In the genomic region with DNA sequence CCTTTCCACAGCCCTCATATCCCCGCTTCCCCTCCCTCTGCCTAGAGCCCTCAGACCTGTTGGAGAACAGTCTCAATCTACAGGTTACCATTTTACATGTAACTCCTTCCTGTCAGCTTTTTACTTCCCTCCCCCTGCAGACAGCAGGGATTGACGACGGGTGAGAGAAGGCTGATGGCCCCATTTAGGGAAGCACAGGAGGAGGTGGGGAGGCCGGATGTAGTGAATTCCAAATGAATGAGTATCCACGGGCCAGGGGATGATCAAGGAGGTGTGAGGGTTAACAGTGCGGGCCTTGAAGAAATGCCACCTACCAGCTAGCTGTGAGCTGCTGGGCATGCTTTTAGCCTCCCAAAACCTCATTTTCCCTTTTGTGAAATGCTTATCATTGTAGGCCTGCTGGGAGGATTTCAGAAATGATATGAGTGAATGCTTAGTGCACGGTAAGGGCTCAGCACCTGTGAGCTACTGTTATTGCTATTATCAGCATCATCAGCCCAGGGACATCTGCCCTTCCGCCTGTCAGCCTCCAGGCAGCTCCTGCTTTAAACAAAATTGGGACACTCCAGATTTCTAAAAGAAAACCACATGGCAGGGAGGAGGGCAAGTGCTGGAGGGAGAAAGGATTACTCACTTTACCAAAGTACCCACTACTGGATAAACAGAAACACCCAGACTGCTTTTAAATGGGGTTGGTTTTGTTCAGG, we compare ENCODE assay signal across 13 cellular contexts. TPM values are rescaled to one million over a fixed set of nuclear protein-coding genes. Genes with fewer than 3 reads are reported as not detected.
DNase-seq lines count a peak whose midpoint lies in the region; ATAC-seq and TF ChIP-seq lines count a peak whose summit lies in the region.
"Had no signal": no experiment of that assay in that cellular context is flagged by ENCODE, and none has a peak within 500 bp of the region (broad histone marks: within the 10 kb centered on the region; RNA-seq: fewer than 3 reads in every experiment).

No MANE protein-coding gene starts in this region.

- H3K4me2 ChIP-seq in GM23248 (ENCODE audit: unreplicated experiment) (peak overlapping the region; percentile 53), osteoblast (ENCODE audit: insufficient read depth, low read length) (peak overlapping the region; percentile 45)
- H3K4me2 ChIP-seq: hepatocyte had no signal

- no peak overlapping the region for H3K27ac ChIP-seq in GM23248
- H3K27ac ChIP-seq in osteoblast (ENCODE audit: low read depth, low read length) = no peak overlapping the region
- no peak overlapping the region for H3K27ac ChIP-seq in transverse colon
- no peak overlapping the region for H3K27ac ChIP-seq in thyroid gland
- H3K27ac ChIP-seq: hepatocyte had no signal

- peaks cover 22% of the 10 kb centered on the region for H3F3A ChIP-seq in GM23248 (ENCODE audit: insufficient read depth)

- no peak for TF ChIP-seq POLR2A in transverse colon (IDR thresholded peaks at IDR 0.05)
- TF ChIP-seq POLR2A in thyroid gland (IDR thresholded peaks at IDR 0.05) = no peak

- H3K27me3 ChIP-seq in GM23248 (replicated peaks; ENCODE audit: insufficient read depth) = no peaks in the 10 kb centered on the region
- H3K27me3 ChIP-seq in osteoblast (ENCODE audit: insufficient read depth, low read length) = no peaks in the 10 kb centered on the region
- H3K27me3 ChIP-seq in transverse colon = no peaks in the 10 kb centered on the region
- H3K27me3 ChIP-seq in thyroid gland = no peaks in the 10 kb centered on the region
- H3K27me3 ChIP-seq: hepatocyte, stomach had no signal

- H3K79me2 ChIP-seq in GM23248 (ENCODE audit: insufficient read depth) = no peaks in the 10 kb centered on the region
- no peaks in the 10 kb centered on the region for H3K79me2 ChIP-seq in osteoblast (ENCODE audit: insufficient read depth, low read length)
- H3K79me2 ChIP-seq: hepatocyte had no signal

- in situ Hi-C loops in GM23248 (cut with MboI) (no loop called here), transverse colon (cut with MboI; ENCODE audit: low pct_ligation_motif_present in 1 of 4, low pct_unique_long_range_greater_than_20kb in 1 of 4, low sequenced_read_pairs in 3 of 4) (loop anchor here in 1 of 4 donors (25.0 kb wide), 1 partner anchor 436 kb away; the partner anchor contains the start of gene PRLHR)

- ATAC-seq in HG03139 (IDR thresholded peaks at IDR 0.05; ENCODE audit: unreplicated experiment) (no peak), GM21825 (IDR thresholded peaks at IDR 0.05; ENCODE audit: unreplicated experiment) (no peak)

- peak; percentile 82 for DNase-seq in GM23248
- peak; percentile 40 to 79 for DNase-seq in NCI-H524 (lab: John Stamatoyannopoulos, UW)
- DNase-seq in dermis blood vessel endothelial cell = peak; percentile 13
- DNase-seq in osteoblast (ENCODE audit: insufficient read length, low spot score, missing footprints) = peak; percentile 93
- DNase-seq in transverse colon = no peak
- no peak for DNase-seq in thyroid gland
- DNase-seq: activated T-cell treated with anti-CD3 and anti-CD28 coated beads for 4 hours, cerebellar nuclear complex, NCI-H1436 treated with DMSO at 0.1 percent for 48 hours, stomach had no signal

- H3K9me3 ChIP-seq in GM23248 (ENCODE audit: low read depth) (no peaks in the 10 kb centered on the region), osteoblast (ENCODE audit: low read depth, low read length) (no peaks in the 10 kb centered on the region), transverse colon (no peaks in the 10 kb centered on the region), thyroid gland (no peaks in the 10 kb centered on the region)
- H3K9me3 ChIP-seq: stomach had no signal

- H3K9ac ChIP-seq in GM23248 = no peak overlapping the region

- peaks cover 31% of the 10 kb centered on the region for H3K4me1 ChIP-seq in GM23248 (ENCODE audit: insufficient read depth)
- peaks cover 34% of the 10 kb centered on the region for H3K4me1 ChIP-seq in osteoblast (ENCODE audit: insufficient read depth, low read length)
- H3K4me1 ChIP-seq in transverse colon = peaks cover 0 to 10% (median 6%) of the 10 kb centered on the region in 4 donors
- peaks cover 18 to 41% of the 10 kb centered on the region in 2 donors for H3K4me1 ChIP-seq in thyroid gland

- H4K20me1 ChIP-seq in GM23248 (ENCODE audit: insufficient read depth) = no peaks in the 10 kb centered on the region
- H4K20me1 ChIP-seq in osteoblast (ENCODE audit: insufficient read depth, low read length) = no peaks in the 10 kb centered on the region

- H3K36me3 ChIP-seq in GM23248 (ENCODE audit: low read depth) (no peaks in the 10 kb centered on the region), osteoblast (ENCODE audit: insufficient read depth, low read length) (no peaks in the 10 kb centered on the region), transverse colon (no peaks in the 10 kb centered on the region), thyroid gland (no peaks in the 10 kb centered on the region)
- H3K36me3 ChIP-seq: stomach had no signal

- intact Hi-C loops in transverse colon (cut with DNase I; ENCODE audit: low total_unique reads) = loop anchor here (10.0 kb wide), 1 partner anchor 458 kb away; no protein-coding TSS in a partner anchor
- intact Hi-C loops in thyroid gland (cut with DNase I) = no loop called here

- WGBS in GM23248 (ENCODE audit: low coverage in 1 of 2, low lambda C conversion rate in 2 of 2, missing lambda C conversion rate in 2 of 2), 2 experiments = 22 to 28% methylated on average over 8 of the region's 8 CpGs
- 60% methylated on average over 8 of the region's 8 CpGs; no CpG with 5 or more reads in 1 of the 2 donors for WGBS in transverse colon (ENCODE audit: low coverage in 1 of 2), 2 donors
- 70 to 73% methylated on average over 8 of the region's 8 CpGs for WGBS in thyroid gland, 2 donors

- TF ChIP-seq CTCF in osteoblast (IDR thresholded peaks at IDR 0.05; ENCODE audit: extremely low read depth, low read depth, low read length) (no peak), transverse colon (IDR thresholded peaks at IDR 0.05) (no peak), thyroid gland (IDR thresholded peaks at IDR 0.05) (no peak)

- no peaks in the 10 kb centered on the region for H3K9me2 ChIP-seq in GM23248 (ENCODE audit: insufficient read depth)

- no peak overlapping the region for H3K4me3 ChIP-seq in GM23248
- H3K4me3 ChIP-seq in osteoblast (ENCODE audit: insufficient read depth, low read length) = peak overlapping the region; percentile 13
- H3K4me3 ChIP-seq in transverse colon = no peak overlapping the region
- no peak overlapping the region for H3K4me3 ChIP-seq in thyroid gland (replicated peaks in 1 of 3)
- H3K4me3 ChIP-seq: hepatocyte, stomach had no signal

- H2AFZ ChIP-seq in GM23248 (no peak overlapping the region), osteoblast (ENCODE audit: low read length) (peak overlapping the region; percentile 30)
- H2AFZ ChIP-seq: hepatocyte had no signal

- TF ChIP-seq EP300 in transverse colon (IDR thresholded peaks at IDR 0.05; ENCODE audit: low read depth) = no peak

RNA-seq across cellular contexts. Expression of gene NANOS1, which starts 6.5 kb away (rescaled TPM):
- under 0.01 and 1.3 TPM in 2 replicates for total RNA-seq in GM23248 (2014; rRNA removed; shearing (Covaris generic))
- polyA plus RNA-seq in GM23248 (2016; fragmentation: Nextera tagmentation; extraction: Ambion mirVana) = 0.15 and 0.18 TPM in 2 replicates
- total RNA-seq in dermis blood vessel endothelial cell (0.09 and 0.17 TPM in 2 replicates), osteoblast (1.1 and 1.2 TPM in 2 replicates), transverse colon (1 to 10 TPM in 2 of 4 donors, under 1 TPM in 2; 0.20 to 7.1 (median 1.9) TPM), thyroid gland (10 to 100 TPM; 16.5 to 25.0 (median 20.4) TPM)

RNA-seq across cellular contexts. Expression of gene EIF3A, which starts 57.6 kb away (rescaled TPM):
- total RNA-seq in GM23248 (2014; rRNA removed; shearing (Covaris generic)) = 91.3 and 98.6 TPM in 2 replicates
- polyA plus RNA-seq in GM23248 (2016; fragmentation: Nextera tagmentation; extraction: Ambion mirVana) = 74.5 and 74.9 TPM in 2 replicates
- total RNA-seq in dermis blood vessel endothelial cell (131 and 167 TPM in 2 replicates), osteoblast (135 and 151 TPM in 2 replicates), transverse colon (100 to 1,000 TPM in 2 of 4 donors, 10 to 100 TPM in 2; 68.1 to 119 (median 99.6) TPM), thyroid gland (100 to 1,000 TPM in 2 of 4 donors, 10 to 100 TPM in 2; 85.6 to 113 (median 102) TPM)

Comparison
In these comparisons a context has a peak if more than half of its experiments do, and no peak if none do; other contexts are left out.
1. DNase-seq: peak in GM23248 (single experiment), NCI-H524 (2 of 2), dermis blood vessel endothelial cell (single experiment) and osteoblast (single experiment); none in transverse colon (single experiment) and thyroid gland (0 of 2).